In genomic region chr1:162065016-162065415, GRCh38 we compare ENCODE assay signal across 32 cellular contexts. TPM values are rescaled to one million over a fixed set of nuclear protein-coding genes. Genes with fewer than 3 reads are reported as not detected.
"Had no signal": no experiment of that assay in that cellular context is flagged by ENCODE, and none has a peak within 500 bp of the region (broad histone marks: within the 10 kb centered on the region; RNA-seq: fewer than 3 reads in every experiment).

No MANE protein-coding gene starts in this region.

- H3K36me3 ChIP-seq: adrenal gland, esophagus squamous epithelium, heart right ventricle, lower lobe of right lung, pancreas, prostate gland, transverse colon had no signal

- ATAC-seq: activated CD4-positive, CD25-positive, alpha-beta regulatory T cell treated with anti-CD3 and anti-CD28 coated beads, Interleukin-2, amount 50 U/mL, for 24 hours; body of pancreas; heart right ventricle; left lobe of liver; lower lobe of right lung; natural killer cell; pancreas; sciatic nerve; stimulated activated naive CD8-positive, alpha-beta T cell treated with anti-CD3 and anti-CD28 coated beads, Interleukin-15, Interleukin-2, amounts not matched to agents 100 U/mL and 50 U/mL, for 24 hours had no signal

- H3K27me3 ChIP-seq: adrenal gland, body of pancreas, pancreas, testis had no signal

- DNase-seq: activated CD4-positive, alpha-beta memory T cell treated with anti-CD3 and anti-CD28 coated beads for 36 hours; activated CD4-positive, alpha-beta T cell treated with anti-CD3 and anti-CD28 coated beads, Interleukin-2, amount 10 ng/mL, durations not matched to agents 24 days and 14 days; activated CD8-positive, alpha-beta memory T cell treated with anti-CD3 and anti-CD28 coated beads, Interleukin-2, amount 50 U/mL, for 4 hours; activated effector memory CD4-positive, alpha-beta T cell treated with anti-CD3 and anti-CD28 coated beads, Interleukin-2, amount 50 U/mL, for 16 hours; activated naive CD4-positive, alpha-beta T cell treated with anti-CD3 and anti-CD28 coated beads for 36 hours; activated naive CD8-positive, alpha-beta T cell treated with anti-CD3 and anti-CD28 coated beads for 36 hours; activated T-cell treated with anti-CD3 and anti-CD28 coated beads, Interleukin-2, amount 50 U/mL, for 1 hour; adrenal gland; aorta; body of pancreas; cortex of kidney; esophagus squamous epithelium; foreskin melanocyte; heart right ventricle; lower lobe of right lung; mesenchymal stem cell; natural killer cell; pancreas; retina; stimulated activated CD4-positive, alpha-beta T cell treated with anti-CD3 and anti-CD28 coated beads, Interleukin-12 subunit alpha, Interleukin-12 subunit beta, amount 100 ng/mL, for 4 hours; stimulated activated CD4-positive, alpha-beta T cell treated with anti-CD3 and anti-CD28 coated beads, Interleukin-4, amount 100 ng/mL, for 1 hour; stimulated activated naive CD8-positive, alpha-beta T cell treated with anti-CD3 and anti-CD28 coated beads, Interleukin-15, Interleukin-2, amounts not matched to agents 100 U/mL and 50 U/mL, for 24 hours; testis; transverse colon had no signal

- H3K4me3 ChIP-seq: adrenal gland, body of pancreas, esophagus squamous epithelium, heart right ventricle, lower lobe of right lung, pancreas, prostate gland, skin epidermis, testis, transverse colon had no signal

- H3K27ac ChIP-seq: adrenal gland, body of pancreas, esophagus squamous epithelium, lower lobe of right lung, pancreas, prostate gland, skin epidermis, testis, transverse colon, VCaP had no signal

- H3K9me3 ChIP-seq: adrenal gland, body of pancreas, esophagus squamous epithelium, heart right ventricle, lower lobe of right lung, pancreas, prostate gland, testis, transverse colon had no signal

- H3K4me1 ChIP-seq: adrenal gland, body of pancreas, prostate gland had no signal

RNA-seq across cellular contexts. Expression of gene NOS1AP, which starts 4.5 kb away (rescaled TPM):
- total RNA-seq: activated CD4-positive, alpha-beta T cell treated with anti-CD3 and anti-CD28 coated beads, Interleukin-2, amount 10 ng/mL, durations not matched to agents 24 days and 14 days had no signal

RNA-seq across cellular contexts. Expression of gene OLFML2B, which starts 41.3 kb away (rescaled TPM):
- total RNA-seq: activated CD4-positive, alpha-beta memory T cell treated with anti-CD3 and anti-CD28 coated beads for 36 hours; activated CD4-positive, alpha-beta T cell treated with anti-CD3 and anti-CD28 coated beads, Interleukin-2, amount 10 ng/mL, durations not matched to agents 24 days and 14 days; activated CD8-positive, alpha-beta memory T cell treated with anti-CD3 and anti-CD28 coated beads for 36 hours; activated T-helper 1 cell treated with anti-CD3 and anti-CD28 coated beads, Interleukin-12 subunit alpha, Interleukin-12 subunit beta, Interleukin-2, Interleukin-4 antibody, amounts not matched to agents 30 ng/mL and 10 ng/mL and 1 ng/mL, durations not matched to agents 14 hours and 24 hours and 36 hours had no signal
